In genomic region chr7:123557631-123558505, GRCh38 we compare ENCODE assay signal across 1 cellular context.
TF ChIP-seq lines count a peak whose summit lies in the region.

Gene NDUFA5 (minus strand): TSS chr7:123557818. CDS start chr7:123557795, 23 bp downstream.

TF ChIP-seq in HepG2, 621 proteins besides CTCF, POLR2A, EP300 and RAD21 (continued from another document and continues in another):
- TF ChIP-seq MXD3 (CRISPR knock-in tag; IDR thresholded peaks at IDR 0.05) (no peak), ZNF326 (CRISPR knock-in tag; IDR thresholded peaks at IDR 0.05; ENCODE audit: borderline replicate concordance) (no peak), POLR2AphosphoS2 (IDR thresholded peaks at IDR 0.05; ENCODE audit: low read depth, low read length) (peak; percentile 94), ZBTB1 (CRISPR knock-in tag; IDR thresholded peaks at IDR 0.05; ENCODE audit: borderline replicate concordance) (no peak), RNF2 (conservative IDR thresholded peaks at IDR 0.05; ENCODE audit: low read depth) (no peak), PREB (CRISPR knock-in tag; IDR thresholded peaks at IDR 0.05) (no peak), GATAD2A (CRISPR knock-in tag; IDR thresholded peaks at IDR 0.05) (peak; percentile 43), ZBTB40 (IDR thresholded peaks at IDR 0.05) (no peak), ZBTB40 (CRISPR knock-in tag; IDR thresholded peaks at IDR 0.05) (no peak), BORCS8-MEF2B (CRISPR knock-in tag; IDR thresholded peaks at IDR 0.05) (peak; percentile 74), ZNF335 (CRISPR knock-in tag; IDR thresholded peaks at IDR 0.05) (no peak), ZFP62 (CRISPR knock-in tag; IDR thresholded peaks at IDR 0.05) (no peak), HMG20A (CRISPR knock-in tag; IDR thresholded peaks at IDR 0.05; ENCODE audit: borderline replicate concordance) (no peak), UBTF (CRISPR knock-in tag; IDR thresholded peaks at IDR 0.05) (peak; percentile 46; the same call in 1 of the 2 replicates), SPEN (CRISPR knock-in tag; IDR thresholded peaks at IDR 0.05; ENCODE audit: low read depth) (peak; percentile 48; the same call in 1 of the 2 replicates), LBX2 (CRISPR knock-in tag; IDR thresholded peaks at IDR 0.05; ENCODE audit: borderline replicate concordance) (no peak), HHEX (CRISPR knock-in tag; IDR thresholded peaks at IDR 0.05) (no peak), IRF2 (CRISPR knock-in tag; IDR thresholded peaks at IDR 0.05) (peak; percentile 52; the same call in 1 of the 2 replicates), GATA4 (IDR thresholded peaks at IDR 0.05; ENCODE audit: borderline replicate concordance, low read depth) (no peak), ZNF749 (CRISPR knock-in tag; IDR thresholded peaks at IDR 0.05; ENCODE audit: borderline replicate concordance) (no peak), ZNF350 (CRISPR knock-in tag; IDR thresholded peaks at IDR 0.05; ENCODE audit: borderline replicate concordance, low read depth) (peak; percentile 87), HOXA9 (CRISPR knock-in tag; IDR thresholded peaks at IDR 0.05; ENCODE audit: borderline replicate concordance) (no peak), RXRB (CRISPR knock-in tag; IDR thresholded peaks at IDR 0.05; ENCODE audit: borderline replicate concordance) (peak; percentile 55; the same call in 1 of the 2 replicates), NFIC (IDR thresholded peaks at IDR 0.05; ENCODE audit: low read length) (no peak), ZNF704 (CRISPR knock-in tag; IDR thresholded peaks at IDR 0.05; ENCODE audit: borderline replicate concordance) (no peak), MED8 (CRISPR knock-in tag; IDR thresholded peaks at IDR 0.05; ENCODE audit: insufficient replicate concordance) (no peak), HMG20B (CRISPR knock-in tag; conservative IDR thresholded peaks at IDR 0.05) (no peak), ZZZ3 (CRISPR knock-in tag; IDR thresholded peaks at IDR 0.05; ENCODE audit: borderline replicate concordance) (no peak), ZBTB38 (CRISPR knock-in tag; IDR thresholded peaks at IDR 0.05) (0 out of 2 replicates have a peak, but pooled peaks have one; percentile 22), GABPB1 (CRISPR knock-in tag; IDR thresholded peaks at IDR 0.05) (peak; percentile 57; the same call in 1 of the 2 replicates), ZNF142 (CRISPR knock-in tag; IDR thresholded peaks at IDR 0.05) (no peak), HOXA3 (CRISPR knock-in tag; IDR thresholded peaks at IDR 0.05) (peak; percentile 95), ZNF12 (CRISPR knock-in tag; IDR thresholded peaks at IDR 0.05) (no peak), KDM4B (CRISPR knock-in tag; IDR thresholded peaks at IDR 0.05) (no peak), ZBTB42 (CRISPR knock-in tag; IDR thresholded peaks at IDR 0.05) (no peak), ARNT (IDR thresholded peaks at IDR 0.05) (no peak), ZNF770 (CRISPR knock-in tag; IDR thresholded peaks at IDR 0.05) (no peak), NR0B2 (CRISPR knock-in tag; IDR thresholded peaks at IDR 0.05) (no peak)
